25 cellular contexts compared by ENCODE assay signal in the genomic region with DNA sequence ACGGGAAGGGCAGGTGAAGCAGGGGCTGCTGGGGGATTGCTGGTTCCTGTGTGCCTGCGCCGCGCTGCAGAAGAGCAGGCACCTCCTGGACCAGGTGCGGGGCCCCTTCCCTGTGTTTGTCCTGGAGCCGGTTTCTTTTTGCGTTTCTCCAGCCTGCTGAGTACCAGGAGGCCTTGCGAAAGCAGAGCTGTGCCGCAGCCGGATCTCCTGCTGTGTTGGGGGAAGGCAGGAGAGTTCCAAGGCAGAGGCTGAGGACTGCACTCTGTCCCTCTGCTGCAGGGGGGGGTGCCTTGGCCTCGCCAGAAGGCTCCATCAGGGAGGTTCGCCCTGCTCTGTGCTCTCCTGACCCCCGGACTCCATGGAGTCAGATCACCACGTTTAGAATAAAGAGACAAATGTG. TPM values are rescaled to one million over a fixed set of nuclear protein-coding genes. Genes with fewer than 3 reads are reported as not detected.
A peak's percentile ranks its signal among the peaks of the same experiment; 100 is the strongest.
DNase-seq lines count a peak whose midpoint lies in the region; FAIRE-seq and TF ChIP-seq lines count a peak whose summit lies in the region.
"Had no signal": no experiment of that assay in that cellular context is flagged by ENCODE, and none has a peak within 500 bp of the region (broad histone marks: within the 10 kb centered on the region; RNA-seq: fewer than 3 reads in every experiment).

No MANE protein-coding gene starts in this region.

- peaks cover 50% of the 10 kb centered on the region for H4K20me1 ChIP-seq in Loucy (ENCODE audit: insufficient read depth, low read length, poor library complexity, severe bottlenecking)
- peaks cover 46% of the 10 kb centered on the region for H4K20me1 ChIP-seq in neural progenitor cell (ENCODE audit: low read depth)

- H3K4me2 ChIP-seq in Loucy (ENCODE audit: low read depth, low read length, poor library complexity, severe bottlenecking) (peak overlapping the region; percentile 97), neural progenitor cell (no peak overlapping the region)

- FAIRE-seq in urothelium cell line (lab: Jason Lieb, UNC), result no peak
- FAIRE-seq: colon, frontal cortex, GM12878, HTR-8/SVneo, RCC 7860 had no signal

- H3K79me2 ChIP-seq in Loucy (ENCODE audit: insufficient read depth, low read length), result peaks cover 72% of the 10 kb centered on the region
- H3K79me2 ChIP-seq in neural progenitor cell (ENCODE audit: low read depth), result peaks cover 56% of the 10 kb centered on the region

- H3K27me3 ChIP-seq in BE2C (no peaks in the 10 kb centered on the region), Loucy (ENCODE audit: insufficient read depth, low read length, poor library complexity, severe bottlenecking) (no peaks in the 10 kb centered on the region), neural progenitor cell (no peaks in the 10 kb centered on the region)
- H3K27me3 ChIP-seq: body of pancreas, esophagus muscularis mucosa, upper lobe of left lung had no signal

- H3F3A ChIP-seq in Loucy (ENCODE audit: low read depth) (no peaks in the 10 kb centered on the region), neural progenitor cell (ENCODE audit: low read depth) (no peaks in the 10 kb centered on the region)

- no peak for TF ChIP-seq CTCF in BE2C (IDR thresholded peaks at IDR 0.05; ENCODE audit: low read depth, low read length)
- TF ChIP-seq CTCF in Loucy (conservative IDR thresholded peaks at IDR 0.05; ENCODE audit: low read length), result no peak
- TF ChIP-seq CTCF in endothelial cell (IDR thresholded peaks at IDR 0.05; ENCODE audit: unreplicated experiment), result no peak
- no peak for TF ChIP-seq CTCF in neural progenitor cell (IDR thresholded peaks at IDR 0.05)

- no peaks in the 10 kb centered on the region for H3K9me2 ChIP-seq in Loucy (replicated peaks; ENCODE audit: low read depth, low read length)

- H3K9me3 Mint-ChIP-seq in endothelial cell (ENCODE audit: unreplicated experiment), result no peaks in the 10 kb centered on the region
- H3K9me3 Mint-ChIP-seq in neural progenitor cell, result no peaks in the 10 kb centered on the region
- H3K9me3 Mint-ChIP-seq: CD4-positive, alpha-beta memory T cell; effector memory CD8-positive, alpha-beta T cell had no signal

- H3K27ac Mint-ChIP-seq in endothelial cell (ENCODE audit: unreplicated experiment) (no peak overlapping the region), neural progenitor cell (no peak overlapping the region)

- H3K9me3 ChIP-seq in BE2C (no peaks in the 10 kb centered on the region), Loucy (ENCODE audit: insufficient read depth, low read depth, low read length) (no peaks in the 10 kb centered on the region), neural progenitor cell (ENCODE audit: low read depth) (no peaks in the 10 kb centered on the region)
- H3K9me3 ChIP-seq: body of pancreas, esophagus muscularis mucosa, upper lobe of left lung had no signal

- H3K4me1 ChIP-seq in BE2C, result no peaks in the 10 kb centered on the region
- H3K4me1 ChIP-seq in Loucy (ENCODE audit: insufficient read depth, low read length, poor library complexity, severe bottlenecking), result peaks cover 27% of the 10 kb centered on the region
- peaks cover 19% of the 10 kb centered on the region for H3K4me1 ChIP-seq in neural progenitor cell

- H3K27me3 Mint-ChIP-seq in endothelial cell (ENCODE audit: unreplicated experiment) (peaks cover 12% of the 10 kb centered on the region), neural progenitor cell (ENCODE audit: insufficient read depth, low read depth) (no peaks in the 10 kb centered on the region)
- H3K27me3 Mint-ChIP-seq: CD4-positive, alpha-beta memory T cell; effector memory CD8-positive, alpha-beta T cell had no signal

- H3K4me3 Mint-ChIP-seq in endothelial cell (ENCODE audit: unreplicated experiment) (peak overlapping the region; percentile 56), neural progenitor cell (peak overlapping the region; percentile 95)

- DNase-seq in BE2C (peak; percentile 3), endothelial cell (ENCODE audit: low spot score) (no peak), neural progenitor cell (ENCODE audit: low spot score) (no peak), KBM-7 (no peak), urothelium cell line (ENCODE audit: low spot score) (no peak), KG1 (lab: John Stamatoyannopoulos, UW) (no peak)
- DNase-seq: activated CD4-positive, alpha-beta T cell treated with anti-CD3 and anti-CD28 coated beads, Interleukin-2, amount 50 U/mL, for 1 hour; activated effector memory CD4-positive, alpha-beta T cell treated with anti-CD3 and anti-CD28 coated beads, Interleukin-2, amount 50 U/mL, for 16 hours; CD4-positive, alpha-beta memory T cell; DMS53; effector memory CD8-positive, alpha-beta T cell; hippocampal formation; Karpas-422; NCI-H1048; NCI-H2081; NCI-H446 treated with DMSO at 0.1 percent for 48 hours had no signal

- H3K36me3 ChIP-seq in BE2C (peaks cover 6% of the 10 kb centered on the region), Loucy (ENCODE audit: insufficient read depth, low read length) (peaks cover 3% of the 10 kb centered on the region; the same call in 1 of the 2 replicates), neural progenitor cell (no peaks in the 10 kb centered on the region)

- H3K4me3 ChIP-seq in BE2C (ENCODE audit: low read depth, low read length) (no peak overlapping the region), Loucy (ENCODE audit: low read length, poor library complexity, severe bottlenecking) (peak overlapping the region; percentile 99), neural progenitor cell (no peak overlapping the region)
- H3K4me3 ChIP-seq: body of pancreas, esophagus muscularis mucosa, GM12878, upper lobe of left lung had no signal

- peaks cover 24% of the 10 kb centered on the region for H3K4me1 Mint-ChIP-seq in endothelial cell (ENCODE audit: unreplicated experiment)
- H3K4me1 Mint-ChIP-seq in neural progenitor cell, result peaks cover 29% of the 10 kb centered on the region

- H3K36me3 Mint-ChIP-seq in endothelial cell (ENCODE audit: low read depth, unreplicated experiment) (peaks cover 31% of the 10 kb centered on the region), neural progenitor cell (peaks cover 9% of the 10 kb centered on the region)

- H3K27ac ChIP-seq in neural progenitor cell, result no peak overlapping the region
- H3K27ac ChIP-seq: body of pancreas, esophagus muscularis mucosa, upper lobe of left lung had no signal

- H3K9ac ChIP-seq in Loucy (ENCODE audit: low read depth, low read length, poor library complexity, severe bottlenecking) (peak overlapping the region; percentile 86), neural progenitor cell (no peak overlapping the region)

- H2AFZ ChIP-seq in Loucy (ENCODE audit: low read length), result no peak overlapping the region
- H2AFZ ChIP-seq in neural progenitor cell (replicated peaks), result no peak overlapping the region

- in situ Hi-C loops in KBM-7 (cut with MboI; ENCODE audit: low pct_unique_long_range_greater_than_20kb, low sequenced_read_pairs), result no loop called here

RNA-seq across cellular contexts. Expression of a gene that starts 2.8 kb away (rescaled TPM):
- polyA plus RNA-seq in BE2C (2012; ENCODE audit: insufficient read depth, insufficient read length, low read depth), result 80.2 TPM
- total RNA-seq in endothelial cell (ENCODE audit: unreplicated experiment) (47.8 TPM), neural progenitor cell (ENCODE audit: low replicate concordance) (16.1 and 62.9 TPM in 2 replicates)

RNA-seq across cellular contexts. Expression of a gene that starts 21.1 kb away (rescaled TPM):
- 44.6 TPM for polyA plus RNA-seq in BE2C (2012; ENCODE audit: insufficient read depth, insufficient read length, low read depth)
- total RNA-seq in endothelial cell (ENCODE audit: unreplicated experiment) (29.2 TPM), neural progenitor cell (ENCODE audit: low replicate concordance) (2.7 and 7.5 TPM in 2 replicates)

RNA-seq across cellular contexts. Expression of a gene that starts 29.2 kb away (rescaled TPM):
- polyA plus RNA-seq in BE2C (2012; ENCODE audit: insufficient read depth, insufficient read length, low read depth), result 14.7 TPM
- total RNA-seq in endothelial cell (ENCODE audit: unreplicated experiment), result 1.5 TPM
- 5.1 and 8.9 TPM in 2 replicates for total RNA-seq in neural progenitor cell (ENCODE audit: low replicate concordance)

RNA-seq across cellular contexts. Expression of a gene that starts 31.6 kb away (rescaled TPM):
- 4.5 TPM for polyA plus RNA-seq in BE2C (2012; ENCODE audit: insufficient read depth, insufficient read length, low read depth)
- 5.6 TPM for total RNA-seq in endothelial cell (ENCODE audit: unreplicated experiment)
- 4.2 and 6.9 TPM in 2 replicates for total RNA-seq in neural progenitor cell (ENCODE audit: low replicate concordance)

RNA-seq across cellular contexts. Expression of a gene that starts 35.9 kb away (rescaled TPM):
- polyA plus RNA-seq in BE2C (2012; ENCODE audit: insufficient read depth, insufficient read length, low read depth), result 0.43 TPM
- total RNA-seq in endothelial cell (ENCODE audit: unreplicated experiment), result 0.77 TPM
- 0.34 and 0.74 TPM in 2 replicates for total RNA-seq in neural progenitor cell (ENCODE audit: low replicate concordance)
